In the genomic region with DNA sequence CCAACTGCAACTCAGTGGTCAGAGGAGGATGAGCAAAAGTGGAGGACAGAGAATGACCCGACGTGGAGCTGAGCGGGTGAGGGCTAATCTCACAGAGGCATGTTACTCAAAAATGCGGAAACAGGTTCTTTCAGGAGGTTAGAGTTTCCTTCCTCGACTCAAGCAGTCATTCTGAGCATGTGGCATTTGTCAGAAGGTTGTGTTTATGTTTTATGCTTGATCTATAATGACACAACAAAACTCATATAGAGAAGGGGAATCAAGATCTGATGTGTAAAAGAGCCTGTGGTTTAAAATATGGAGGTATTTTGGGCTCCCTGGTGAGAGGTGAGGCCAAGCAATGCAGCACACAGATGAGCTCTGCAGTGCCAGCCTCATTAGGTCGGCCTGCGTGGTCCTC, we compare ENCODE assay signal across 12 cellular contexts.
DNase-seq lines count a peak whose midpoint lies in the region; ATAC-seq lines count a peak whose summit lies in the region.
"Had no signal": no experiment of that assay in that cellular context is flagged by ENCODE, and none has a peak within 500 bp of the region (broad histone marks: within the 10 kb centered on the region; RNA-seq: fewer than 3 reads in every experiment).

No MANE protein-coding gene starts in this region.

- no peaks in the 10 kb centered on the region for H3K4me1 Mint-ChIP-seq in activated naive CD4-positive, alpha-beta T cell treated with anti-CD3 and anti-CD28 coated beads for 36 hours (ENCODE audit: low read depth)
- H3K4me1 Mint-ChIP-seq in stimulated activated naive B cell treated with anti-CD40 and anti-IgM and Interleukin-4, amounts not matched to agents 10 μg/mL and 1 μg/mL and 100 μg/mL, for 72 hours, result peaks cover 45 to 63% of the 10 kb centered on the region in 2 donors

- CTCF ChIA-PET in activated naive CD4-positive, alpha-beta T cell treated with anti-CD3 and anti-CD28 coated beads for 36 hours (lab: Charles Lee), result no interaction called here

- intact Hi-C loops in activated naive CD4-positive, alpha-beta T cell treated with anti-CD3 and anti-CD28 coated beads for 36 hours (cut with micrococcal nuclease), result loop anchor here (10.0 kb wide), 1 partner anchor 309 kb away; the partner anchor contains the start of gene ADARB2

- H3K27me3 Mint-ChIP-seq in activated naive CD4-positive, alpha-beta T cell treated with anti-CD3 and anti-CD28 coated beads for 36 hours (ENCODE audit: low read depth), result peaks cover 13% of the 10 kb centered on the region
- peaks cover 18 to 33% of the 10 kb centered on the region in 2 donors for H3K27me3 Mint-ChIP-seq in stimulated activated naive B cell treated with anti-CD40 and anti-IgM and Interleukin-4, amounts not matched to agents 10 μg/mL and 1 μg/mL and 100 μg/mL, for 72 hours

- no peak overlapping the region for H3K4me3 Mint-ChIP-seq in activated naive CD4-positive, alpha-beta T cell treated with anti-CD3 and anti-CD28 coated beads for 36 hours
- H3K4me3 Mint-ChIP-seq in stimulated activated naive B cell treated with anti-CD40 and anti-IgM and Interleukin-4, amounts not matched to agents 10 μg/mL and 1 μg/mL and 100 μg/mL, for 72 hours, result peak overlapping the region in 1 of 2 donors; percentile 2
- H3K4me3 Mint-ChIP-seq: dendritic cell treated with granulocyte-macrophage colony-stimulating factor and Interleukin-4, amounts not matched to agents 40 ng/mL and 50 ng/mL, for 4 days had no signal

- no peak overlapping the region for H3K27ac Mint-ChIP-seq in activated naive CD4-positive, alpha-beta T cell treated with anti-CD3 and anti-CD28 coated beads for 36 hours
- peak overlapping the region; percentile 74 for H3K27ac Mint-ChIP-seq in stimulated activated naive B cell treated with anti-CD40 and anti-IgM and Interleukin-4, amounts not matched to agents 10 μg/mL and 1 μg/mL and 100 μg/mL, for 72 hours
- H3K27ac Mint-ChIP-seq: dendritic cell treated with granulocyte-macrophage colony-stimulating factor and Interleukin-4, amounts not matched to agents 40 ng/mL and 50 ng/mL, for 4 days had no signal

- peaks cover 12% of the 10 kb centered on the region for H3K9me3 Mint-ChIP-seq in activated naive CD4-positive, alpha-beta T cell treated with anti-CD3 and anti-CD28 coated beads for 36 hours
- H3K9me3 Mint-ChIP-seq in stimulated activated naive B cell treated with anti-CD40 and anti-IgM and Interleukin-4, amounts not matched to agents 10 μg/mL and 1 μg/mL and 100 μg/mL, for 72 hours, result peaks cover 0 to 3% of the 10 kb centered on the region in 2 donors

- DNase-seq in activated naive CD4-positive, alpha-beta T cell treated with anti-CD3 and anti-CD28 coated beads for 36 hours, result peak; percentile 10
- no peak for DNase-seq in activated naive CD4-positive, alpha-beta T cell treated with Interleukin-2 at 50 U/mL for 16 hours
- peak; percentile 56 for DNase-seq in stimulated activated naive B cell treated with anti-CD40 and anti-IgM and Interleukin-4, amounts not matched to agents 10 μg/mL and 1 μg/mL and 100 μg/mL, for 72 hours
- no peak for DNase-seq in mucosa of gallbladder (ENCODE audit: low spot score)
- DNase-seq in NCI-H510A (lab: John Stamatoyannopoulos, UW), result no peak
- DNase-seq: activated gamma-delta T cell; NCI-H1092 treated with DMSO at 0.1 percent for 48 hours; stimulated activated naive CD4-positive, alpha-beta T cell had no signal

- ATAC-seq in HG02642 (IDR thresholded peaks at IDR 0.05; ENCODE audit: poor library complexity, unreplicated experiment) (peak; percentile 67), HG03565 (IDR thresholded peaks at IDR 0.05; ENCODE audit: unreplicated experiment) (peak; percentile 81), GM21528 (IDR thresholded peaks at IDR 0.05; ENCODE audit: low FRiP score, unreplicated experiment) (no peak)
- ATAC-seq in stimulated activated naive B cell treated with anti-CD40 and anti-IgM and Interleukin-4, amounts not matched to agents 10 μg/mL and 1 μg/mL and 100 μg/mL, for 72 hours (replicated peaks), result peak; percentile 88 to 89

- no peaks in the 10 kb centered on the region for H3K36me3 Mint-ChIP-seq in activated naive CD4-positive, alpha-beta T cell treated with anti-CD3 and anti-CD28 coated beads for 36 hours (ENCODE audit: low read depth)
- peaks cover 0 to 5% of the 10 kb centered on the region in 2 donors for H3K36me3 Mint-ChIP-seq in stimulated activated naive B cell treated with anti-CD40 and anti-IgM and Interleukin-4, amounts not matched to agents 10 μg/mL and 1 μg/mL and 100 μg/mL, for 72 hours

Comparison
In these comparisons a context has a peak if more than half of its experiments do, and no peak if none do; other contexts are left out.
1. DNase-seq: peak in activated naive CD4-positive, alpha-beta T cell treated with anti-CD3 and anti-CD28 coated beads for 36 hours (single experiment) and stimulated activated naive B cell treated with anti-CD40 and anti-IgM and Interleukin-4, amounts not matched to agents 10 μg/mL and 1 μg/mL and 100 μg/mL, for 72 hours (single experiment); none in activated naive CD4-positive, alpha-beta T cell treated with Interleukin-2 at 50 U/mL for 16 hours (single experiment), mucosa of gallbladder (single experiment) and NCI-H510A (single experiment).